10 cellular contexts compared by ENCODE assay signal in genomic region chr14:102539544-102540309, GRCh38. TPM values are rescaled to one million over a fixed set of nuclear protein-coding genes. Genes with fewer than 3 reads are reported as not detected.
DNase-seq lines count a peak whose midpoint lies in the region; ATAC-seq lines count a peak whose summit lies in the region.
"Had no signal": no experiment of that assay in that cellular context is flagged by ENCODE, and none has a peak within 500 bp of the region (broad histone marks: within the 10 kb centered on the region; RNA-seq: fewer than 3 reads in every experiment).

No MANE protein-coding gene starts in this region.

- ATAC-seq in left cardiac atrium (peak; percentile 15 to 38), GM18519 (IDR thresholded peaks at IDR 0.05; ENCODE audit: low FRiP score, unreplicated experiment) (no peak), HG03159 (IDR thresholded peaks at IDR 0.05; ENCODE audit: unreplicated experiment) (no peak)

- intact Hi-C loops in left cardiac atrium (cut with DNase I): no loop called here

- no peaks in the 10 kb centered on the region for H3K36me3 ChIP-seq in SK-N-MC (ENCODE audit: insufficient read depth, low read length)

- H3K27ac ChIP-seq in SK-N-MC: peak overlapping the region; percentile 97

- DNase-seq in D341Med (ENCODE audit: low spot score) (peak; percentile 93), NCI-H1105 (lab: John Stamatoyannopoulos, UW) (peak; percentile 95), SK-N-MC (ENCODE audit: low read depth, low spot score) (peak; percentile 95), left cardiac atrium (peak; percentile 59), RKO (ENCODE audit: low spot score) (no peak)
- DNase-seq in activated naive CD4-positive, alpha-beta T cell (lab: John Stamatoyannopoulos, UW): no peak
- DNase-seq: cortex of kidney had no signal

- no peaks in the 10 kb centered on the region for H3K9me3 ChIP-seq in SK-N-MC (ENCODE audit: low read depth, low read length)

- H3K4me3 ChIP-seq in SK-N-MC: peak overlapping the region; percentile 67
- H3K4me3 ChIP-seq: skin epidermis had no signal

- peak overlapping the region; percentile 73 for H3K9ac ChIP-seq in SK-N-MC (ENCODE audit: insufficient read length)

RNA-seq across cellular contexts. Expression of gene ANKRD9, which starts 30.2 kb away (rescaled TPM):
- 100 to 1,000 TPM in 1 of 2 donors, 10 to 100 TPM in 1; 97.0 to 160 TPM for total RNA-seq in left cardiac atrium

RNA-seq across cellular contexts. Expression of gene RCOR1, which starts 52.7 kb away (rescaled TPM):
- total RNA-seq in left cardiac atrium: 10 to 100 TPM; 11.3 to 14.9 TPM

Comparison
In these comparisons a context has a peak if more than half of its experiments do, and no peak if none do; other contexts are left out.
1. DNase-seq: peak in D341Med (single experiment), NCI-H1105 (single experiment), SK-N-MC (single experiment) and left cardiac atrium (single experiment); none in activated naive CD4-positive, alpha-beta T cell (0 of 4) and RKO (single experiment).
2. ATAC-seq: peak in left cardiac atrium (2 of 2); none in GM18519 (single experiment) and HG03159 (single experiment).